Comparison of ENCODE assay signal across 8 cellular contexts in genomic region chr9:126985870-126986498, GRCh38.
DNase-seq lines count a peak whose midpoint lies in the region; ATAC-seq and TF ChIP-seq lines count a peak whose summit lies in the region.

No MANE protein-coding gene starts in this region.

- H3K9me3 Mint-ChIP-seq in activated naive CD8-positive, alpha-beta T cell treated with anti-CD3 and anti-CD28 coated beads, Interleukin-2, amount 50 U/mL, for 24 hours, result peaks cover 5% of the 10 kb centered on the region

- H3K27me3 Mint-ChIP-seq in activated naive CD8-positive, alpha-beta T cell treated with anti-CD3 and anti-CD28 coated beads, Interleukin-2, amount 50 U/mL, for 24 hours, result peaks cover 83% of the 10 kb centered on the region

- H3K4me3 Mint-ChIP-seq in activated naive CD8-positive, alpha-beta T cell treated with anti-CD3 and anti-CD28 coated beads, Interleukin-2, amount 50 U/mL, for 24 hours, result peak overlapping the region; percentile 56

- peak overlapping the region; percentile 87 for H3K27ac Mint-ChIP-seq in activated naive CD8-positive, alpha-beta T cell treated with anti-CD3 and anti-CD28 coated beads, Interleukin-2, amount 50 U/mL, for 24 hours

- H3K36me3 Mint-ChIP-seq in activated naive CD8-positive, alpha-beta T cell treated with anti-CD3 and anti-CD28 coated beads, Interleukin-2, amount 50 U/mL, for 24 hours (ENCODE audit: low read depth), result peaks cover 10% of the 10 kb centered on the region

- DNase-seq in AG10803 (ENCODE audit: low read depth), result peak; percentile 58
- peak; percentile 97 for DNase-seq in LoVo (ENCODE audit: low spot score)
- peak; percentile 38 to 99 (median 72) for DNase-seq in T-helper 2 cell
- DNase-seq in activated naive CD8-positive, alpha-beta T cell treated with anti-CD3 and anti-CD28 coated beads, Interleukin-2, amount 50 U/mL, for 24 hours, result peak; percentile 78
- DNase-seq in kidney tubule cell (ENCODE audit: low spot score), result peak; percentile 97
- peak; percentile 60 to 65 for DNase-seq in stimulated activated CD8-positive, alpha-beta memory T cell treated with anti-CD3 and anti-CD28 coated beads, Interleukin-4, amount 100 ng/mL, for 1 hour (ENCODE audit: low read depth in 2 of 2, low spot score in 1 of 2)

- ATAC-seq in GM19324 (IDR thresholded peaks at IDR 0.05; ENCODE audit: low FRiP score, unreplicated experiment) (peak; percentile 61), HG03039 (IDR thresholded peaks at IDR 0.05; ENCODE audit: unreplicated experiment) (no peak)
- peak; percentile 79 for ATAC-seq in activated naive CD8-positive, alpha-beta T cell treated with anti-CD3 and anti-CD28 coated beads, Interleukin-2, amount 50 U/mL, for 24 hours

- peaks cover 39% of the 10 kb centered on the region for H3K4me1 Mint-ChIP-seq in activated naive CD8-positive, alpha-beta T cell treated with anti-CD3 and anti-CD28 coated beads, Interleukin-2, amount 50 U/mL, for 24 hours

- no peak for TF ChIP-seq CTCF in AG10803 (conservative IDR thresholded peaks at IDR 0.05; ENCODE audit: low read length)

- no peak overlapping the region for H3K4me3 ChIP-seq in AG10803 (ENCODE audit: low read length)
